Comparison of ENCODE assay signal across 10 cellular contexts in the genomic region with DNA sequence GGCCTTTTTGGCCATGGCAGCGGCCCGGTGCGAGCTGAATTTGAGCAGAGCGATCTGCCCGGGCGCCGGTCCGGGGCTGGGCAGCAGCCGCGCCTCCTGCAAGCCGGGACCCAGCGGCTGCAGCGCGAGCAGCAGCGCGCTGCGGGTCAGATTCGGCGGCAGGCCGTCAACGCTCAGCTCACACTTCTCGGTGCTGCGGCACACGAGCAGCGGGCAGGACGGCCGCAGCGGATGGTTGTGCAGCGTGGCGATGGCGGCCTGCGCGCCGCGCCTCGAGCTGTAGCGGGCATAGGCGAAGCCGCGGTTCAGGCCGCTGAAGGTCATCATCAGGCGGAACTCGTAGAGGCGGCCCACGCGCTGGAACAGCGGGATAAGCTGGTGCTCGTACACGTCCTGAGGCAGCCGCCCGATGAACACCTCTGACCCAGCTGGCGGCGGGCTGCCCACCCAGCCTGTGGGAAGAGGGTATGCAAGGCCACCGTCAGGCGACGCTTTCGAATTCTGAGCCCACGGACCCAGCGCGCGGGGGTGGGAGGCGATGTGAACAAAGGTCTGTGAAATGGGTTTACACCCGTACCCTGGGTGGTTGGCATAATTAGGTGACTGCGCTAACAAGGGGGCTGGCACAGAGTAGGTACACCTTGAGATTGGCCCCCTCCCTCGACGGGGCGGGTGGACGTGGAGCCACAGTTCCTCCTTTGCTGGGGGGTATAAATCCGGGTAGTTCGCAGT. TPM values are rescaled to one million over a fixed set of nuclear protein-coding genes. Genes with fewer than 3 reads are reported as not detected.
A peak's percentile ranks its signal among the peaks of the same experiment; 100 is the strongest.
DNase-seq lines count a peak whose midpoint lies in the region; ATAC-seq lines count a peak whose summit lies in the region.
"Had no signal": no experiment of that assay in that cellular context is flagged by ENCODE, and none has a peak within 500 bp of the region (broad histone marks: within the 10 kb centered on the region; RNA-seq: fewer than 3 reads in every experiment).

No MANE protein-coding gene starts in this region.

- no peaks in the 10 kb centered on the region for H3K9me3 ChIP-seq in right cardiac atrium (ENCODE audit: control insufficient read depth, low read length)

- peaks cover 48% of the 10 kb centered on the region for H3K36me3 Mint-ChIP-seq in activated CD4-positive, alpha-beta T cell treated with anti-CD3 and anti-CD28 coated beads for 36 hours (ENCODE audit: low read depth)
- peaks cover 59% of the 10 kb centered on the region for H3K36me3 Mint-ChIP-seq in activated CD4-positive, alpha-beta T cell treated with anti-CD3 and anti-CD28 coated beads, Interleukin-2, amount 10 ng/mL, durations not matched to agents 7 days and 5 days (ENCODE audit: low read depth)
- H3K36me3 Mint-ChIP-seq in activated T-helper 17 cell treated with anti-CD3 and anti-CD28 coated beads, Interleukin-2, amount 50 U/mL, for 72 hours (ENCODE audit: low read depth), result peaks cover 97% of the 10 kb centered on the region

- CTCF ChIA-PET in activated CD4-positive, alpha-beta T cell treated with anti-CD3 and anti-CD28 coated beads for 36 hours (lab: Charles Lee), result interaction anchor here (0.9 kb wide), 1 partner anchor 28 kb away, joined by 3 read pairs; a partner anchor contains a TSS
- CTCF ChIA-PET in activated CD4-positive, alpha-beta T cell treated with anti-CD3 and anti-CD28 coated beads, Interleukin-2, amount 10 ng/mL, durations not matched to agents 7 days and 5 days (lab: Charles Lee), result interaction anchor here (0.6 kb wide), 2 partner anchors 67 to 129 kb away, joined by 3 read pairs; no protein-coding TSS in a partner anchor

- no peak overlapping the region for H3K4me3 ChIP-seq in right cardiac atrium (ENCODE audit: low read length)
- H3K4me3 ChIP-seq: lung had no signal

- H3K9me3 Mint-ChIP-seq in activated CD4-positive, alpha-beta T cell treated with anti-CD3 and anti-CD28 coated beads for 36 hours (ENCODE audit: low read depth), result no peaks in the 10 kb centered on the region
- H3K9me3 Mint-ChIP-seq in activated CD4-positive, alpha-beta T cell treated with anti-CD3 and anti-CD28 coated beads, Interleukin-2, amount 10 ng/mL, durations not matched to agents 7 days and 5 days, result no peaks in the 10 kb centered on the region
- H3K9me3 Mint-ChIP-seq in activated T-helper 17 cell treated with anti-CD3 and anti-CD28 coated beads, Interleukin-2, amount 50 U/mL, for 72 hours, result no peaks in the 10 kb centered on the region
- H3K9me3 Mint-ChIP-seq in stimulated activated naive CD8-positive, alpha-beta T cell treated with anti-CD3 and anti-CD28 coated beads, Interleukin-15, amount 100 ng/mL, for 72 hours, result no peaks in the 10 kb centered on the region

- no peak overlapping the region for H3K27ac Mint-ChIP-seq in activated CD4-positive, alpha-beta T cell treated with anti-CD3 and anti-CD28 coated beads for 36 hours
- H3K27ac Mint-ChIP-seq in activated CD4-positive, alpha-beta T cell treated with anti-CD3 and anti-CD28 coated beads, Interleukin-2, amount 10 ng/mL, durations not matched to agents 7 days and 5 days, result no peak overlapping the region
- H3K27ac Mint-ChIP-seq in activated T-helper 17 cell treated with anti-CD3 and anti-CD28 coated beads, Interleukin-2, amount 50 U/mL, for 72 hours, result no peak overlapping the region
- no peak overlapping the region for H3K27ac Mint-ChIP-seq in stimulated activated naive CD8-positive, alpha-beta T cell treated with anti-CD3 and anti-CD28 coated beads, Interleukin-15, amount 100 ng/mL, for 72 hours

- DNase-seq in activated CD4-positive, alpha-beta T cell treated with anti-CD3 and anti-CD28 coated beads for 36 hours, result peak; percentile 27
- DNase-seq in activated CD4-positive, alpha-beta T cell treated with anti-CD3 and anti-CD28 coated beads, Interleukin-2, amount 10 ng/mL, durations not matched to agents 7 days and 5 days, result no peak
- DNase-seq in right cardiac atrium (peak; percentile 59 to 78 (median 74)), NCI-H2171 (lab: John Stamatoyannopoulos, UW) (no peak)
- peak in 1 of 2 donors; percentile 31 for DNase-seq in stimulated activated naive CD8-positive, alpha-beta T cell treated with anti-CD3 and anti-CD28 coated beads, Interleukin-15, amount 100 ng/mL, for 72 hours
- DNase-seq: activated CD4-positive, alpha-beta T cell treated with anti-CD3 and anti-CD28 coated beads, Interleukin-2, amount 50 U/mL, for 4 hours had no signal

- POLR2A ChIA-PET in activated CD4-positive, alpha-beta T cell treated with anti-CD3 and anti-CD28 coated beads for 36 hours (lab: Charles Lee), result interaction anchor here (1.2 kb wide), 1 partner anchor 27 kb away, joined by 4 read pairs; no protein-coding TSS in a partner anchor
- POLR2A ChIA-PET in activated CD4-positive, alpha-beta T cell treated with anti-CD3 and anti-CD28 coated beads, Interleukin-2, amount 10 ng/mL, durations not matched to agents 7 days and 5 days (lab: Charles Lee), result interaction anchor here (0.6 kb wide), 1 partner anchor 239 kb away, joined by 3 read pairs; no protein-coding TSS in a partner anchor

- no peaks in the 10 kb centered on the region for H3K27me3 Mint-ChIP-seq in activated CD4-positive, alpha-beta T cell treated with anti-CD3 and anti-CD28 coated beads for 36 hours
- H3K27me3 Mint-ChIP-seq in activated CD4-positive, alpha-beta T cell treated with anti-CD3 and anti-CD28 coated beads, Interleukin-2, amount 10 ng/mL, durations not matched to agents 7 days and 5 days, result no peaks in the 10 kb centered on the region
- no peaks in the 10 kb centered on the region for H3K27me3 Mint-ChIP-seq in activated T-helper 17 cell treated with anti-CD3 and anti-CD28 coated beads, Interleukin-2, amount 50 U/mL, for 72 hours
- H3K27me3 Mint-ChIP-seq in stimulated activated naive CD8-positive, alpha-beta T cell treated with anti-CD3 and anti-CD28 coated beads, Interleukin-15, amount 100 ng/mL, for 72 hours, result no peaks in the 10 kb centered on the region

- H3K4me1 ChIP-seq in right cardiac atrium (ENCODE audit: control insufficient read depth, insufficient read depth, low read length), result no peaks in the 10 kb centered on the region

- H3K4me1 Mint-ChIP-seq in activated CD4-positive, alpha-beta T cell treated with anti-CD3 and anti-CD28 coated beads for 36 hours, result peaks cover 3% of the 10 kb centered on the region
- H3K4me1 Mint-ChIP-seq in activated CD4-positive, alpha-beta T cell treated with anti-CD3 and anti-CD28 coated beads, Interleukin-2, amount 10 ng/mL, durations not matched to agents 7 days and 5 days, result peaks cover 6% of the 10 kb centered on the region
- peaks cover 6% of the 10 kb centered on the region for H3K4me1 Mint-ChIP-seq in activated T-helper 17 cell treated with anti-CD3 and anti-CD28 coated beads, Interleukin-2, amount 50 U/mL, for 72 hours
- H3K4me1 Mint-ChIP-seq in stimulated activated naive CD8-positive, alpha-beta T cell treated with anti-CD3 and anti-CD28 coated beads, Interleukin-15, amount 100 ng/mL, for 72 hours, result peaks cover 13% of the 10 kb centered on the region

- H3K27me3 ChIP-seq in right cardiac atrium (ENCODE audit: control insufficient read depth, insufficient read depth), result no peaks in the 10 kb centered on the region

- 44% methylated on average over 70 of the region's 70 CpGs for WGBS in right cardiac atrium

- H3K27ac ChIP-seq in right cardiac atrium (ENCODE audit: low read length), result no peak overlapping the region

- no peak overlapping the region for H3K4me3 Mint-ChIP-seq in activated CD4-positive, alpha-beta T cell treated with anti-CD3 and anti-CD28 coated beads for 36 hours
- H3K4me3 Mint-ChIP-seq in activated CD4-positive, alpha-beta T cell treated with anti-CD3 and anti-CD28 coated beads, Interleukin-2, amount 10 ng/mL, durations not matched to agents 7 days and 5 days, result no peak overlapping the region
- H3K4me3 Mint-ChIP-seq in activated T-helper 17 cell treated with anti-CD3 and anti-CD28 coated beads, Interleukin-2, amount 50 U/mL, for 72 hours, result no peak overlapping the region
- H3K4me3 Mint-ChIP-seq in stimulated activated naive CD8-positive, alpha-beta T cell treated with anti-CD3 and anti-CD28 coated beads, Interleukin-15, amount 100 ng/mL, for 72 hours, result no peak overlapping the region

- no peak for ATAC-seq in activated CD4-positive, alpha-beta T cell treated with anti-CD3 and anti-CD28 coated beads for 36 hours
- ATAC-seq in activated T-helper 17 cell treated with anti-CD3 and anti-CD28 coated beads, Interleukin-2, amount 50 U/mL, for 72 hours (replicated peaks), result peak; percentile 49
- peak; percentile 22 to 59 for ATAC-seq in right cardiac atrium
- ATAC-seq in stimulated activated naive CD8-positive, alpha-beta T cell treated with anti-CD3 and anti-CD28 coated beads, Interleukin-15, amount 100 ng/mL, for 72 hours, result peak; percentile 35
- no peak for ATAC-seq in GM19328 (IDR thresholded peaks at IDR 0.05; ENCODE audit: unreplicated experiment)
- no peak for ATAC-seq in GM21390 (IDR thresholded peaks at IDR 0.05; ENCODE audit: unreplicated experiment)

- intact Hi-C loops in activated CD4-positive, alpha-beta T cell treated with anti-CD3 and anti-CD28 coated beads for 36 hours (cut with DNase I, micrococcal nuclease), result no loop called here
- intact Hi-C loops in right cardiac atrium (cut with DNase I), result no loop called here

RNA-seq across cellular contexts. Expression of a gene that starts 0.8 kb away (rescaled TPM):
- total RNA-seq in activated CD4-positive, alpha-beta T cell treated with anti-CD3 and anti-CD28 coated beads for 36 hours, result 1 to 10 TPM; 2.1 to 3.0 TPM
- 1 to 10 TPM; 2.0 to 2.2 TPM for total RNA-seq in activated CD4-positive, alpha-beta T cell treated with anti-CD3 and anti-CD28 coated beads, Interleukin-2, amount 10 ng/mL, durations not matched to agents 7 days and 5 days
- 1 to 10 TPM; 3.0 to 3.4 TPM for total RNA-seq in activated T-helper 17 cell treated with anti-CD3 and anti-CD28 coated beads, Interleukin-2, amount 50 U/mL, for 72 hours
- under 1 TPM in 3 of 4 donors, not detected in 1; 0.23 to 0.58 (median 0.41) TPM for total RNA-seq in right cardiac atrium
- polyA plus RNA-seq in right cardiac atrium, result 0.54 TPM

RNA-seq across cellular contexts. Expression of a gene that starts 7.9 kb away (rescaled TPM):
- 10 to 100 TPM; 25.9 to 31.7 TPM for total RNA-seq in activated CD4-positive, alpha-beta T cell treated with anti-CD3 and anti-CD28 coated beads for 36 hours
- total RNA-seq in activated CD4-positive, alpha-beta T cell treated with anti-CD3 and anti-CD28 coated beads, Interleukin-2, amount 10 ng/mL, durations not matched to agents 7 days and 5 days, result 10 to 100 TPM; 33.7 to 37.1 TPM
- total RNA-seq in activated T-helper 17 cell treated with anti-CD3 and anti-CD28 coated beads, Interleukin-2, amount 50 U/mL, for 72 hours, result 10 to 100 TPM; 38.8 TPM
- total RNA-seq in right cardiac atrium, result 10 to 100 TPM; 10.0 to 13.8 (median 12.5) TPM
- 11.2 TPM for polyA plus RNA-seq in right cardiac atrium

RNA-seq across cellular contexts. Expression of a gene that starts 18.5 kb away (rescaled TPM):
- total RNA-seq in activated CD4-positive, alpha-beta T cell treated with anti-CD3 and anti-CD28 coated beads for 36 hours, result 10 to 100 TPM; 83.3 to 91.0 TPM
- 10 to 100 TPM; 71.5 to 76.5 TPM for total RNA-seq in activated CD4-positive, alpha-beta T cell treated with anti-CD3 and anti-CD28 coated beads, Interleukin-2, amount 10 ng/mL, durations not matched to agents 7 days and 5 days
- total RNA-seq in activated T-helper 17 cell treated with anti-CD3 and anti-CD28 coated beads, Interleukin-2, amount 50 U/mL, for 72 hours, result 100 to 1,000 TPM in 1 of 2 donors, 10 to 100 TPM in 1; 82.2 to 103 TPM
- 10 to 100 TPM; 42.9 to 49.6 (median 45.7) TPM for total RNA-seq in right cardiac atrium
- polyA plus RNA-seq in right cardiac atrium, result 44.5 TPM

RNA-seq across cellular contexts. Expression of a gene that starts 18.6 kb away (rescaled TPM):
- total RNA-seq in activated CD4-positive, alpha-beta T cell treated with anti-CD3 and anti-CD28 coated beads for 36 hours, result 10 to 100 TPM; 20.9 to 28.1 TPM
- 10 to 100 TPM; 32.7 to 34.2 TPM for total RNA-seq in activated CD4-positive, alpha-beta T cell treated with anti-CD3 and anti-CD28 coated beads, Interleukin-2, amount 10 ng/mL, durations not matched to agents 7 days and 5 days
- total RNA-seq in activated T-helper 17 cell treated with anti-CD3 and anti-CD28 coated beads, Interleukin-2, amount 50 U/mL, for 72 hours, result 10 to 100 TPM; 24.7 to 30.2 TPM
- total RNA-seq in right cardiac atrium, result 10 to 100 TPM; 16.5 to 24.7 (median 21.6) TPM
- 17.0 TPM for polyA plus RNA-seq in right cardiac atrium

RNA-seq across cellular contexts. Expression of a gene that starts 25.0 kb away (rescaled TPM):
- 100 to 1,000 TPM in 1 of 2 experiments, 10 to 100 TPM in 1; 97.1 to 187 TPM for total RNA-seq in activated CD4-positive, alpha-beta T cell treated with anti-CD3 and anti-CD28 coated beads for 36 hours
- total RNA-seq in activated CD4-positive, alpha-beta T cell treated with anti-CD3 and anti-CD28 coated beads, Interleukin-2, amount 10 ng/mL, durations not matched to agents 7 days and 5 days, result 100 to 1,000 TPM; 121 to 161 TPM
- total RNA-seq in activated T-helper 17 cell treated with anti-CD3 and anti-CD28 coated beads, Interleukin-2, amount 50 U/mL, for 72 hours, result 10 to 100 TPM; 76.9 to 85.8 TPM
- total RNA-seq in right cardiac atrium, result 10 to 100 TPM; 68.2 to 77.6 (median 69.9) TPM
- polyA plus RNA-seq in right cardiac atrium, result 62.4 TPM

Comparison
In these comparisons a context has a peak if more than half of its experiments do, and no peak if none do; other contexts are left out.
1. DNase-seq: peak in activated CD4-positive, alpha-beta T cell treated with anti-CD3 and anti-CD28 coated beads for 36 hours (single experiment) and right cardiac atrium (3 of 3); none in activated CD4-positive, alpha-beta T cell treated with anti-CD3 and anti-CD28 coated beads, Interleukin-2, amount 10 ng/mL, durations not matched to agents 7 days and 5 days (single experiment) and NCI-H2171 (single experiment).
2. ATAC-seq: peak in activated T-helper 17 cell treated with anti-CD3 and anti-CD28 coated beads, Interleukin-2, amount 50 U/mL, for 72 hours (single experiment), right cardiac atrium (2 of 2) and stimulated activated naive CD8-positive, alpha-beta T cell treated with anti-CD3 and anti-CD28 coated beads, Interleukin-15, amount 100 ng/mL, for 72 hours (single experiment); none in activated CD4-positive, alpha-beta T cell treated with anti-CD3 and anti-CD28 coated beads for 36 hours (single experiment), GM19328 (single experiment) and GM21390 (single experiment).